10 cellular contexts compared by ENCODE assay signal in genomic region chr2:46306320-46306719, GRCh38. TPM values are rescaled to one million over a fixed set of nuclear protein-coding genes. Genes with fewer than 3 reads are reported as not detected.
DNase-seq lines count a peak whose midpoint lies in the region; ATAC-seq and TF ChIP-seq lines count a peak whose summit lies in the region.
"Had no signal": no experiment of that assay in that cellular context is flagged by ENCODE, and none has a peak within 500 bp of the region (broad histone marks: within the 10 kb centered on the region; RNA-seq: fewer than 3 reads in every experiment).

No MANE protein-coding gene starts in this region.

- H3K9me3 Mint-ChIP-seq in glutamatergic neuron (ENCODE audit: unreplicated experiment) = peaks cover 1% of the 10 kb centered on the region

- DNase-seq in DMS53 (lab: John Stamatoyannopoulos, UW) (peak; percentile 97), NCI-H2081 treated with DMSO at 0.1 percent for 48 hours (lab: John Stamatoyannopoulos, UW) (peak; percentile 78), dermis blood vessel endothelial cell (peak; percentile 76), GM03348 (ENCODE audit: low spot score) (no peak), glutamatergic neuron (no peak), ecto neural progenitor cell (ENCODE audit: low spot score) (no peak)
- DNase-seq: DND-41, naive B cell had no signal

- peak overlapping the region; percentile 79 for H3K27ac ChIP-seq in muscle layer of duodenum (ENCODE audit: low read length)

- H3K36me3 Mint-ChIP-seq in glutamatergic neuron (ENCODE audit: unreplicated experiment) = no peaks in the 10 kb centered on the region

- peaks cover 8% of the 10 kb centered on the region for H3K27me3 Mint-ChIP-seq in glutamatergic neuron (ENCODE audit: unreplicated experiment)

- no peaks in the 10 kb centered on the region for H3K9me3 ChIP-seq in muscle layer of duodenum (ENCODE audit: control insufficient read depth in 1 of 2, low read length in 2 of 2)

- H3K27ac Mint-ChIP-seq in glutamatergic neuron (ENCODE audit: unreplicated experiment) = no peak overlapping the region
- H3K27ac Mint-ChIP-seq: naive B cell had no signal

- no peak overlapping the region for H3K4me3 Mint-ChIP-seq in glutamatergic neuron (ENCODE audit: unreplicated experiment)
- H3K4me3 Mint-ChIP-seq: naive B cell had no signal

- ATAC-seq in GM18858 (IDR thresholded peaks at IDR 0.05; ENCODE audit: unreplicated experiment) = no peak

- no peaks in the 10 kb centered on the region for H3K4me1 Mint-ChIP-seq in glutamatergic neuron (ENCODE audit: low read depth, unreplicated experiment)
- H3K4me1 Mint-ChIP-seq: naive B cell had no signal

- H3K4me3 ChIP-seq in muscle layer of duodenum (ENCODE audit: low read depth in 1 of 2, low read length in 2 of 2) = no peak overlapping the region

- no peaks in the 10 kb centered on the region for H3K36me3 ChIP-seq in muscle layer of duodenum (ENCODE audit: control insufficient read depth in 1 of 2, insufficient read depth in 2 of 2, low read length in 2 of 2)

- no peak for TF ChIP-seq CTCF in glutamatergic neuron (IDR thresholded peaks at IDR 0.05; ENCODE audit: partially characterized antibody, unreplicated experiment)

- no peaks in the 10 kb centered on the region for H3K27me3 ChIP-seq in muscle layer of duodenum (ENCODE audit: low read depth, low read length)

- H3K4me1 ChIP-seq in muscle layer of duodenum (ENCODE audit: control insufficient read depth in 1 of 2, insufficient read depth in 2 of 2, low read length in 2 of 2) = peaks cover 0 to 25% of the 10 kb centered on the region in 2 donors

RNA-seq across cellular contexts. Expression of gene EPAS1, which starts 9.1 kb away (rescaled TPM):
- total RNA-seq in dermis blood vessel endothelial cell (283 and 362 TPM in 2 replicates), glutamatergic neuron (ENCODE audit: unreplicated experiment) (not detected)

Comparison
In these comparisons a context has a peak if more than half of its experiments do, and no peak if none do; other contexts are left out.
1. DNase-seq: peak in DMS53 (single experiment), NCI-H2081 treated with DMSO at 0.1 percent for 48 hours (single experiment) and dermis blood vessel endothelial cell (single experiment); none in GM03348 (single experiment), glutamatergic neuron (single experiment) and ecto neural progenitor cell (single experiment).
2. RNA of gene EPAS1, which starts 9.1 kb away (total RNA-seq): 283 to 362 TPM in dermis blood vessel endothelial cell; not detected in glutamatergic neuron (single experiment); every median in the first group is over 100 times any median in the second.